ENCODE assay signal across 1 cellular context in the genomic region with DNA sequence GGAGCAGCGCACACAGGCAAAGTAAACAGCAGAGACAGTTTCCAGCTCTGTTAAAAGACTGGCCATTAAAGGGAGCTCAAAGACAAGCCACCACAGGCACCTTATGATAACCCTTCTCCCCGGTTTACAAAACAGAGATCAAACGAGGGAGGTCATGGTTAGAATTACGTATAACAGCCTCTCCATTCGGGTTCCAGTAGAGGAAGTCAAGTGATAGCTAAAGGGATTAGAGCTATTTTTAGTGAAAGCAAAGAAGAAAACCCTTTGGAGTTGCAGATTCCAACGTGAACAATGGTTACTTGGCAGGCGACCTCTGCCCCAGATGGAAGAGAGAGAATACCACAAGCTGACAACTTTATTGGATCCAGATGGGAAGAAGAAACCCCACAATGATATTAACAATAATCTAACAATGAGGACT.
A peak's percentile ranks its signal among the peaks of the same experiment; 100 is the strongest.
TF ChIP-seq lines count a peak whose summit lies in the region.

No MANE protein-coding gene starts in this region.

TF ChIP-seq in HepG2, 621 proteins besides CTCF, POLR2A, EP300 and RAD21 (continued from another document and continues in another):
- TF ChIP-seq, protein P1, sequence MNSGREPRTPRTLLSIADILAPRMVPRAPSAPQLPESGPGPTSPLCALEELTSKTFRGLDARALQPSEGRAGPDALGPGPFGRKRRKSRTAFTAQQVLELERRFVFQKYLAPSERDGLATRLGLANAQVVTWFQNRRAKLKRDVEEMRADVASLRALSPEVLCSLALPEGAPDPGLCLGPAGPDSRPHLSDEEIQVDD (CRISPR knock-in tag; IDR thresholded peaks at IDR 0.05; ENCODE audit: borderline replicate concordance), result no peak
- TF ChIP-seq ZNF614 (CRISPR knock-in tag; IDR thresholded peaks at IDR 0.05; ENCODE audit: borderline replicate concordance) (peak; percentile 59; the same call in 1 of the 2 replicates), YY1 (IDR thresholded peaks at IDR 0.05; ENCODE audit: insufficient read depth, insufficient replicate concordance, low read depth, low read length) (no peak), RARA (CRISPR knock-in tag; IDR thresholded peaks at IDR 0.05) (peak; percentile 88), RFXANK (CRISPR knock-in tag; IDR thresholded peaks at IDR 0.05) (no peak), HMG20B (CRISPR knock-in tag; conservative IDR thresholded peaks at IDR 0.05) (peak; percentile 40; the same call in 1 of the 2 replicates), ZC3H13 (CRISPR knock-in tag; IDR thresholded peaks at IDR 0.05) (no peak), RFX1 (IDR thresholded peaks at IDR 0.05) (no peak), MAFF (IDR thresholded peaks at IDR 0.05; ENCODE audit: low read depth, low read length) (no peak), HNF4A (CRISPR knock-in tag; IDR thresholded peaks at IDR 0.05) (peak; percentile 29; the same call in 1 of the 2 replicates), SMYD3 (CRISPR knock-in tag; IDR thresholded peaks at IDR 0.05) (no peak), ZNF30 (CRISPR knock-in tag; IDR thresholded peaks at IDR 0.05) (no peak), NCOA1 (CRISPR knock-in tag; IDR thresholded peaks at IDR 0.05) (no peak), PPARG (CRISPR knock-in tag; conservative IDR thresholded peaks at IDR 0.05) (peak; percentile 95), ZNF776 (CRISPR knock-in tag; IDR thresholded peaks at IDR 0.05) (no peak), NFYC (CRISPR knock-in tag; IDR thresholded peaks at IDR 0.05) (no peak), NCOA2 (CRISPR knock-in tag; IDR thresholded peaks at IDR 0.05) (peak; percentile 85), SIN3B (IDR thresholded peaks at IDR 0.05; ENCODE audit: low read length) (no peak), SRF (IDR thresholded peaks at IDR 0.05; ENCODE audit: low read depth, low read length) (no peak), THYN1 (CRISPR knock-in tag; IDR thresholded peaks at IDR 0.05; ENCODE audit: borderline replicate concordance, low read depth) (no peak), LCORL (IDR thresholded peaks at IDR 0.05) (no peak), LCORL (CRISPR knock-in tag; IDR thresholded peaks at IDR 0.05) (no peak), RARG (CRISPR knock-in tag; IDR thresholded peaks at IDR 0.05; ENCODE audit: low read depth) (no peak), ZNF737 (CRISPR knock-in tag; IDR thresholded peaks at IDR 0.05; ENCODE audit: borderline replicate concordance) (no peak), ZFP36L2 (CRISPR knock-in tag; IDR thresholded peaks at IDR 0.05) (no peak), ZNF674 (CRISPR knock-in tag; IDR thresholded peaks at IDR 0.05; ENCODE audit: low read depth) (no peak)
- TF ChIP-seq, protein P2, sequence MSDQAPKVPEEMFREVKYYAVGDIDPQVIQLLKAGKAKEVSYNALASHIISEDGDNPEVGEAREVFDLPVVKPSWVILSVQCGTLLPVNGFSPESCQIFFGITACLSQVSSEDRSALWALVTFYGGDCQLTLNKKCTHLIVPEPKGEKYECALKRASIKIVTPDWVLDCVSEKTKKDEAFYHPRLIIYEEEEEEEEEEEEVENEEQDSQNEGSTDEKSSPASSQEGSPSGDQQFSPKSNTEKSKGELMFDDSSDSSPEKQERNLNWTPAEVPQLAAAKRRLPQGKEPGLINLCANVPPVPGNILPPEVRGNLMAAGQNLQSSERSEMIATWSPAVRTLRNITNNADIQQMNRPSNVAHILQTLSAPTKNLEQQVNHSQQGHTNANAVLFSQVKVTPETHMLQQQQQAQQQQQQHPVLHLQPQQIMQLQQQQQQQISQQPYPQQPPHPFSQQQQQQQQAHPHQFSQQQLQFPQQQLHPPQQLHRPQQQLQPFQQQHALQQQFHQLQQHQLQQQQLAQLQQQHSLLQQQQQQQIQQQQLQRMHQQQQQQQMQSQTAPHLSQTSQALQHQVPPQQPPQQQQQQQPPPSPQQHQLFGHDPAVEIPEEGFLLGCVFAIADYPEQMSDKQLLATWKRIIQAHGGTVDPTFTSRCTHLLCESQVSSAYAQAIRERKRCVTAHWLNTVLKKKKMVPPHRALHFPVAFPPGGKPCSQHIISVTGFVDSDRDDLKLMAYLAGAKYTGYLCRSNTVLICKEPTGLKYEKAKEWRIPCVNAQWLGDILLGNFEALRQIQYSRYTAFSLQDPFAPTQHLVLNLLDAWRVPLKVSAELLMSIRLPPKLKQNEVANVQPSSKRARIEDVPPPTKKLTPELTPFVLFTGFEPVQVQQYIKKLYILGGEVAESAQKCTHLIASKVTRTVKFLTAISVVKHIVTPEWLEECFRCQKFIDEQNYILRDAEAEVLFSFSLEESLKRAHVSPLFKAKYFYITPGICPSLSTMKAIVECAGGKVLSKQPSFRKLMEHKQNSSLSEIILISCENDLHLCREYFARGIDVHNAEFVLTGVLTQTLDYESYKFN (CRISPR knock-in tag; conservative IDR thresholded peaks at IDR 0.05), result peak; percentile 80
- TF ChIP-seq, protein P3, sequence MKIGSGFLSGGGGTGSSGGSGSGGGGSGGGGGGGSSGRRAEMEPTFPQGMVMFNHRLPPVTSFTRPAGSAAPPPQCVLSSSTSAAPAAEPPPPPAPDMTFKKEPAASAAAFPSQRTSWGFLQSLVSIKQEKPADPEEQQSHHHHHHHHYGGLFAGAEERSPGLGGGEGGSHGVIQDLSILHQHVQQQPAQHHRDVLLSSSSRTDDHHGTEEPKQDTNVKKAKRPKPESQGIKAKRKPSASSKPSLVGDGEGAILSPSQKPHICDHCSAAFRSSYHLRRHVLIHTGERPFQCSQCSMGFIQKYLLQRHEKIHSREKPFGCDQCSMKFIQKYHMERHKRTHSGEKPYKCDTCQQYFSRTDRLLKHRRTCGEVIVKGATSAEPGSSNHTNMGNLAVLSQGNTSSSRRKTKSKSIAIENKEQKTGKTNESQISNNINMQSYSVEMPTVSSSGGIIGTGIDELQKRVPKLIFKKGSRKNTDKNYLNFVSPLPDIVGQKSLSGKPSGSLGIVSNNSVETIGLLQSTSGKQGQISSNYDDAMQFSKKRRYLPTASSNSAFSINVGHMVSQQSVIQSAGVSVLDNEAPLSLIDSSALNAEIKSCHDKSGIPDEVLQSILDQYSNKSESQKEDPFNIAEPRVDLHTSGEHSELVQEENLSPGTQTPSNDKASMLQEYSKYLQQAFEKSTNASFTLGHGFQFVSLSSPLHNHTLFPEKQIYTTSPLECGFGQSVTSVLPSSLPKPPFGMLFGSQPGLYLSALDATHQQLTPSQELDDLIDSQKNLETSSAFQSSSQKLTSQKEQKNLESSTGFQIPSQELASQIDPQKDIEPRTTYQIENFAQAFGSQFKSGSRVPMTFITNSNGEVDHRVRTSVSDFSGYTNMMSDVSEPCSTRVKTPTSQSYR (CRISPR knock-in tag; IDR thresholded peaks at IDR 0.05; ENCODE audit: borderline replicate concordance), result peak; percentile 14; the same call in 1 of the 2 replicates
- TF ChIP-seq, protein P4, sequence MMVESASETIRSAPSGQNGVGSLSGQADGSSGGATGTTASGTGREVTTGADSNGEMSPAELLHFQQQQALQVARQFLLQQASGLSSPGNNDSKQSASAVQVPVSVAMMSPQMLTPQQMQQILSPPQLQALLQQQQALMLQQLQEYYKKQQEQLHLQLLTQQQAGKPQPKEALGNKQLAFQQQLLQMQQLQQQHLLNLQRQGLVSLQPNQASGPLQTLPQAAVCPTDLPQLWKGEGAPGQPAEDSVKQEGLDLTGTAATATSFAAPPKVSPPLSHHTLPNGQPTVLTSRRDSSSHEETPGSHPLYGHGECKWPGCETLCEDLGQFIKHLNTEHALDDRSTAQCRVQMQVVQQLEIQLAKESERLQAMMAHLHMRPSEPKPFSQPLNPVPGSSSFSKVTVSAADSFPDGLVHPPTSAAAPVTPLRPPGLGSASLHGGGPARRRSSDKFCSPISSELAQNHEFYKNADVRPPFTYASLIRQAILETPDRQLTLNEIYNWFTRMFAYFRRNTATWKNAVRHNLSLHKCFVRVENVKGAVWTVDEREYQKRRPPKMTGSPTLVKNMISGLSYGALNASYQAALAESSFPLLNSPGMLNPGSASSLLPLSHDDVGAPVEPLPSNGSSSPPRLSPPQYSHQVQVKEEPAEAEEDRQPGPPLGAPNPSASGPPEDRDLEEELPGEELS (CRISPR knock-in tag; IDR thresholded peaks at IDR 0.05), result no peak
- TF ChIP-seq, protein P5, sequence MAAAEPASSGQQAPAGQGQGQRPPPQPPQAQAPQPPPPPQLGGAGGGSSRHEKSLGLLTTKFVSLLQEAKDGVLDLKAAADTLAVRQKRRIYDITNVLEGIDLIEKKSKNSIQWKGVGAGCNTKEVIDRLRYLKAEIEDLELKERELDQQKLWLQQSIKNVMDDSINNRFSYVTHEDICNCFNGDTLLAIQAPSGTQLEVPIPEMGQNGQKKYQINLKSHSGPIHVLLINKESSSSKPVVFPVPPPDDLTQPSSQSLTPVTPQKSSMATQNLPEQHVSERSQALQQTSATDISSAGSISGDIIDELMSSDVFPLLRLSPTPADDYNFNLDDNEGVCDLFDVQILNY (CRISPR knock-in tag; conservative IDR thresholded peaks at IDR 0.05), result no peak
- TF ChIP-seq, protein P6, sequence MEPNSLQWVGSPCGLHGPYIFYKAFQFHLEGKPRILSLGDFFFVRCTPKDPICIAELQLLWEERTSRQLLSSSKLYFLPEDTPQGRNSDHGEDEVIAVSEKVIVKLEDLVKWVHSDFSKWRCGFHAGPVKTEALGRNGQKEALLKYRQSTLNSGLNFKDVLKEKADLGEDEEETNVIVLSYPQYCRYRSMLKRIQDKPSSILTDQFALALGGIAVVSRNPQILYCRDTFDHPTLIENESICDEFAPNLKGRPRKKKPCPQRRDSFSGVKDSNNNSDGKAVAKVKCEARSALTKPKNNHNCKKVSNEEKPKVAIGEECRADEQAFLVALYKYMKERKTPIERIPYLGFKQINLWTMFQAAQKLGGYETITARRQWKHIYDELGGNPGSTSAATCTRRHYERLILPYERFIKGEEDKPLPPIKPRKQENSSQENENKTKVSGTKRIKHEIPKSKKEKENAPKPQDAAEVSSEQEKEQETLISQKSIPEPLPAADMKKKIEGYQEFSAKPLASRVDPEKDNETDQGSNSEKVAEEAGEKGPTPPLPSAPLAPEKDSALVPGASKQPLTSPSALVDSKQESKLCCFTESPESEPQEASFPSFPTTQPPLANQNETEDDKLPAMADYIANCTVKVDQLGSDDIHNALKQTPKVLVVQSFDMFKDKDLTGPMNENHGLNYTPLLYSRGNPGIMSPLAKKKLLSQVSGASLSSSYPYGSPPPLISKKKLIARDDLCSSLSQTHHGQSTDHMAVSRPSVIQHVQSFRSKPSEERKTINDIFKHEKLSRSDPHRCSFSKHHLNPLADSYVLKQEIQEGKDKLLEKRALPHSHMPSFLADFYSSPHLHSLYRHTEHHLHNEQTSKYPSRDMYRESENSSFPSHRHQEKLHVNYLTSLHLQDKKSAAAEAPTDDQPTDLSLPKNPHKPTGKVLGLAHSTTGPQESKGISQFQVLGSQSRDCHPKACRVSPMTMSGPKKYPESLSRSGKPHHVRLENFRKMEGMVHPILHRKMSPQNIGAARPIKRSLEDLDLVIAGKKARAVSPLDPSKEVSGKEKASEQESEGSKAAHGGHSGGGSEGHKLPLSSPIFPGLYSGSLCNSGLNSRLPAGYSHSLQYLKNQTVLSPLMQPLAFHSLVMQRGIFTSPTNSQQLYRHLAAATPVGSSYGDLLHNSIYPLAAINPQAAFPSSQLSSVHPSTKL (CRISPR knock-in tag; IDR thresholded peaks at IDR 0.05), result peak; percentile 83
- TF ChIP-seq, protein P7, sequence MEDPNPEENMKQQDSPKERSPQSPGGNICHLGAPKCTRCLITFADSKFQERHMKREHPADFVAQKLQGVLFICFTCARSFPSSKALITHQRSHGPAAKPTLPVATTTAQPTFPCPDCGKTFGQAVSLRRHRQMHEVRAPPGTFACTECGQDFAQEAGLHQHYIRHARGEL (CRISPR knock-in tag; IDR thresholded peaks at IDR 0.05), result no peak
- TF ChIP-seq, protein P8, sequence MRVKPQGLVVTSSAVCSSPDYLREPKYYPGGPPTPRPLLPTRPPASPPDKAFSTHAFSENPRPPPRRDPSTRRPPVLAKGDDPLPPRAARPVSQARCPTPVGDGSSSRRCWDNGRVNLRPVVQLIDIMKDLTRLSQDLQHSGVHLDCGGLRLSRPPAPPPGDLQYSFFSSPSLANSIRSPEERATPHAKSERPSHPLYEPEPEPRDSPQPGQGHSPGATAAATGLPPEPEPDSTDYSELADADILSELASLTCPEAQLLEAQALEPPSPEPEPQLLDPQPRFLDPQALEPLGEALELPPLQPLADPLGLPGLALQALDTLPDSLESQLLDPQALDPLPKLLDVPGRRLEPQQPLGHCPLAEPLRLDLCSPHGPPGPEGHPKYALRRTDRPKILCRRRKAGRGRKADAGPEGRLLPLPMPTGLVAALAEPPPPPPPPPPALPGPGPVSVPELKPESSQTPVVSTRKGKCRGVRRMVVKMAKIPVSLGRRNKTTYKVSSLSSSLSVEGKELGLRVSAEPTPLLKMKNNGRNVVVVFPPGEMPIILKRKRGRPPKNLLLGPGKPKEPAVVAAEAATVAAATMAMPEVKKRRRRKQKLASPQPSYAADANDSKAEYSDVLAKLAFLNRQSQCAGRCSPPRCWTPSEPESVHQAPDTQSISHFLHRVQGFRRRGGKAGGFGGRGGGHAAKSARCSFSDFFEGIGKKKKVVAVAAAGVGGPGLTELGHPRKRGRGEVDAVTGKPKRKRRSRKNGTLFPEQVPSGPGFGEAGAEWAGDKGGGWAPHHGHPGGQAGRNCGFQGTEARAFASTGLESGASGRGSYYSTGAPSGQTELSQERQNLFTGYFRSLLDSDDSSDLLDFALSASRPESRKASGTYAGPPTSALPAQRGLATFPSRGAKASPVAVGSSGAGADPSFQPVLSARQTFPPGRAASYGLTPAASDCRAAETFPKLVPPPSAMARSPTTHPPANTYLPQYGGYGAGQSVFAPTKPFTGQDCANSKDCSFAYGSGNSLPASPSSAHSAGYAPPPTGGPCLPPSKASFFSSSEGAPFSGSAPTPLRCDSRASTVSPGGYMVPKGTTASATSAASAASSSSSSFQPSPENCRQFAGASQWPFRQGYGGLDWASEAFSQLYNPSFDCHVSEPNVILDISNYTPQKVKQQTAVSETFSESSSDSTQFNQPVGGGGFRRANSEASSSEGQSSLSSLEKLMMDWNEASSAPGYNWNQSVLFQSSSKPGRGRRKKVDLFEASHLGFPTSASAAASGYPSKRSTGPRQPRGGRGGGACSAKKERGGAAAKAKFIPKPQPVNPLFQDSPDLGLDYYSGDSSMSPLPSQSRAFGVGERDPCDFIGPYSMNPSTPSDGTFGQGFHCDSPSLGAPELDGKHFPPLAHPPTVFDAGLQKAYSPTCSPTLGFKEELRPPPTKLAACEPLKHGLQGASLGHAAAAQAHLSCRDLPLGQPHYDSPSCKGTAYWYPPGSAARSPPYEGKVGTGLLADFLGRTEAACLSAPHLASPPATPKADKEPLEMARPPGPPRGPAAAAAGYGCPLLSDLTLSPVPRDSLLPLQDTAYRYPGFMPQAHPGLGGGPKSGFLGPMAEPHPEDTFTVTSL (CRISPR knock-in tag; IDR thresholded peaks at IDR 0.05; ENCODE audit: borderline replicate concordance), result peak; percentile 79; the same call in 1 of the 2 replicates
- TF ChIP-seq, protein P9, sequence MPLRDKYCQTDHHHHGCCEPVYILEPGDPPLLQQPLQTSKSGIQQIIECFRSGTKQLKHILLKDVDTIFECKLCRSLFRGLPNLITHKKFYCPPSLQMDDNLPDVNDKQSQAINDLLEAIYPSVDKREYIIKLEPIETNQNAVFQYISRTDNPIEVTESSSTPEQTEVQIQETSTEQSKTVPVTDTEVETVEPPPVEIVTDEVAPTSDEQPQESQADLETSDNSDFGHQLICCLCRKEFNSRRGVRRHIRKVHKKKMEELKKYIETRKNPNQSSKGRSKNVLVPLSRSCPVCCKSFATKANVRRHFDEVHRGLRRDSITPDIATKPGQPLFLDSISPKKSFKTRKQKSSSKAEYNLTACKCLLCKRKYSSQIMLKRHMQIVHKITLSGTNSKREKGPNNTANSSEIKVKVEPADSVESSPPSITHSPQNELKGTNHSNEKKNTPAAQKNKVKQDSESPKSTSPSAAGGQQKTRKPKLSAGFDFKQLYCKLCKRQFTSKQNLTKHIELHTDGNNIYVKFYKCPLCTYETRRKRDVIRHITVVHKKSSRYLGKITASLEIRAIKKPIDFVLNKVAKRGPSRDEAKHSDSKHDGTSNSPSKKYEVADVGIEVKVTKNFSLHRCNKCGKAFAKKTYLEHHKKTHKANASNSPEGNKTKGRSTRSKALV (CRISPR knock-in tag; IDR thresholded peaks at IDR 0.05), result 0 out of 2 replicates have a peak, but pooled peaks have one; percentile 20
